ENCODE assay signal across 29 cellular contexts in the genomic region with DNA sequence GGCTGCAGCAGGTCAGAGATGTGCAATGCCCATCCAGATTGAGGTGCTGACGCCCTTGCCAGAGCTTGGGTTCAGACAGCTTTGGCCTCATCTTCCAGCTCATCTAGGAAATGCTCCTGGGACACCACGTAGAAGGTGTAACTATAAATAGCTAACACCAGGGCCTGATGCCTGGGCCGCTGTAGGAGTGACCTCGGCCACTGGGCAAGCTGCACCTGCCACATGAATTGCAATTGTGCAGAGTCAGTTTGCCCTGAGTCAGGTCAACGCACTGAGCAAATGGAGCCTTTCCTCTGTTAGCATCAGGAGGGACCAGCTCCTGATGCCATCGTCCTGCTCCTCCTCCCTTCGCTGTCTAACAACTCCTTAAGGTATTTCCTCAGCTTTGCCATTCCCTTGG.
"Had no signal": no experiment of that assay in that cellular context is flagged by ENCODE, and none has a peak within 500 bp of the region (broad histone marks: within the 10 kb centered on the region; RNA-seq: fewer than 3 reads in every experiment).

No MANE protein-coding gene starts in this region.

- H3K27ac Mint-ChIP-seq: activated B cell treated with CpG ODN at 0.5 μM for 24 hours; activated CD8-positive, alpha-beta T cell treated with anti-CD3 and anti-CD28 coated beads for 36 hours; activated T-helper 17 cell treated with anti-CD3 and anti-CD28 coated beads, Interleukin-2, amount 50 U/mL, for 72 hours; nephron; T-helper 2 cell treated with Interferon-gamma antibody and Interleukin-4, amounts not matched to agents 5 μg/mL and 100 μg/mL, for 36 hours had no signal

- DNase-seq: activated B cell treated with CpG ODN at 0.5 μM for 24 hours; activated CD4-positive, alpha-beta T cell treated with anti-CD3 and anti-CD28 coated beads, Interleukin-2, amount 50 U/mL, for 1 hour; activated CD8-positive, alpha-beta T cell treated with anti-CD3 and anti-CD28 coated beads for 36 hours; activated gamma-delta T cell treated with Interleukin-2 at 50 U/mL for 16 hours; activated naive CD4-positive, alpha-beta T cell treated with anti-CD3 and anti-CD28 coated beads, Interleukin-2, amount 50 U/mL, for 16 hours; activated T-cell treated with anti-CD3 and anti-CD28 coated beads, Interleukin-2, amount 50 U/mL, for 4 hours; amniotic stem cell; central memory CD4-positive, alpha-beta T cell; dermis blood vessel endothelial cell; effector CD8-positive, alpha-beta T cell; esophagus squamous epithelium; foreskin melanocyte; left lung; mucosa of descending colon; ovary; stimulated activated CD4-positive, alpha-beta T cell treated with anti-CD3 and anti-CD28 coated beads, Interleukin-4, amount 100 ng/mL, for 1 hour; stimulated activated naive CD8-positive, alpha-beta T cell treated with anti-CD3 and anti-CD28 coated beads, Interleukin-15, Interleukin-2, amounts not matched to agents 100 U/mL and 50 U/mL, for 24 hours; T-helper 1 cell; upper lobe of left lung had no signal

- H3K27ac ChIP-seq: epithelial cell of prostate, left lung, neutrophil, ovary, prostate gland, thoracic aorta, upper lobe of left lung, vagina had no signal

- H3K9me3 ChIP-seq: esophagus squamous epithelium, left lung, mucosa of descending colon, neutrophil, ovary, prostate gland, thoracic aorta, upper lobe of left lung, vagina had no signal

- H3K27me3 ChIP-seq: esophagus squamous epithelium, left lung, neutrophil, ovary, upper lobe of left lung, vagina had no signal

- H3K4me3 Mint-ChIP-seq: activated B cell treated with CpG ODN at 0.5 μM for 24 hours; activated CD8-positive, alpha-beta T cell treated with anti-CD3 and anti-CD28 coated beads for 36 hours; activated T-cell treated with anti-CD3 and anti-CD28 coated beads, Interleukin-2, amount 50 U/mL, for 4 hours; activated T-helper 17 cell treated with anti-CD3 and anti-CD28 coated beads, Interleukin-2, amount 50 U/mL, for 72 hours; nephron; T-helper 2 cell treated with Interferon-gamma antibody and Interleukin-4, amounts not matched to agents 5 μg/mL and 100 μg/mL, for 36 hours had no signal

- H3K36me3 ChIP-seq: esophagus squamous epithelium, left lung, neutrophil, ovary, prostate gland, thoracic aorta, upper lobe of left lung, vagina had no signal

- FAIRE-seq: astrocyte, endometrium had no signal

- H3K27me3 Mint-ChIP-seq: activated B cell treated with CpG ODN at 0.5 μM for 24 hours; activated CD8-positive, alpha-beta T cell treated with anti-CD3 and anti-CD28 coated beads for 36 hours had no signal

- ATAC-seq: activated CD8-positive, alpha-beta T cell treated with anti-CD3 and anti-CD28 coated beads for 36 hours; activated T-cell treated with anti-CD3 and anti-CD28 coated beads, Interleukin-2, amount 50 U/mL, for 4 hours; activated T-helper 17 cell treated with anti-CD3 and anti-CD28 coated beads, Interleukin-2, amount 50 U/mL, for 72 hours; left lung; mucosa of descending colon; stimulated activated naive CD8-positive, alpha-beta T cell treated with anti-CD3 and anti-CD28 coated beads, Interleukin-15, Interleukin-2, amounts not matched to agents 100 U/mL and 50 U/mL, for 24 hours had no signal

- H3K4me3 ChIP-seq: esophagus squamous epithelium, left lung, mucosa of descending colon, ovary, prostate gland, thoracic aorta, upper lobe of left lung, vagina had no signal

- H3K9me3 Mint-ChIP-seq: activated B cell treated with CpG ODN at 0.5 μM for 24 hours; activated CD8-positive, alpha-beta T cell treated with anti-CD3 and anti-CD28 coated beads for 36 hours; activated T-cell treated with anti-CD3 and anti-CD28 coated beads, Interleukin-2, amount 50 U/mL, for 4 hours; activated T-helper 17 cell treated with anti-CD3 and anti-CD28 coated beads, Interleukin-2, amount 50 U/mL, for 72 hours; nephron; T-helper 2 cell treated with Interferon-gamma antibody and Interleukin-4, amounts not matched to agents 5 μg/mL and 100 μg/mL, for 36 hours had no signal

- H3K4me1 ChIP-seq: left lung, prostate gland had no signal

- H3K4me1 Mint-ChIP-seq: activated T-helper 17 cell treated with anti-CD3 and anti-CD28 coated beads, Interleukin-2, amount 50 U/mL, for 72 hours had no signal
